Comparison of ENCODE assay signal across 8 cellular contexts in the genomic region with DNA sequence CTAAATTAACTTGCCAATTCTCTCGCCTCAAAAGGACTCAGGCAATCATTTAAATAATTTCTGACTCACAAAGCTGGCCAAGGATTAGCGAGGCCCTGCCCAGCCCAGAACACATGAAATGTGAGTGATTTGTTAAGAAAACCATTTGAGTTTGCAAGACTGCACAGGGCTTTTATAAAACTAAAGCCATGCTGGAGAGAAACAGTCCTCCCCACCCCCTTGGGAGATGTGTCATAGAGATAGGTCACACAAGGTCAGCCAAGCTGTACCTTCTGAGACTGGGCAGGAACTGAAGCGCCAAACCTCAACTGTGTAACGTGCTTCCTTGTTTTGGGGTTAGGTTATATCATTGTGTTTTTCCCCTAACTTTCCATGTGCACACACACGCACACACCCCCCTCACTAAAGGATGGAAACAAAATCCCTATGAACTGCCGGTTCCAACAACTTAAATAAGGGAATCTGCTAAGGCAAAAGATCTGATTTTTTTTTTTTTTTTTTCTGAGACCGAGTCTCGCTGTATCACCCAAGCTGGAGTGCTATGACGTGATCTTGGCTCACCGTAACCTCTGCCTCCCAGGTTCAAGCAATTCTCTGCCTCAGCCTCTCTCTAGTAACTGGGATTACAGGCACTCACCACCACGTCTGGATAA. TPM values are rescaled to one million over a fixed set of nuclear protein-coding genes. Genes with fewer than 3 reads are reported as not detected.
DNase-seq lines count a peak whose midpoint lies in the region; ATAC-seq and TF ChIP-seq lines count a peak whose summit lies in the region.

No MANE protein-coding gene starts in this region.

- H3K4me3 ChIP-seq in fibroblast of the aortic adventitia (ENCODE audit: low read depth, low read length) = peak overlapping the region; percentile 19

- DNase-seq in AG08396 (ENCODE audit: low spot score) (peak; percentile 57), RPMI7951 (ENCODE audit: low read depth) (peak; percentile 92), fibroblast of the aortic adventitia (ENCODE audit: low read depth) (peak; percentile 99), retina (peak; percentile 9), NCI-H2107 (lab: John Stamatoyannopoulos, UW) (no peak), NCI-H2171 (lab: John Stamatoyannopoulos, UW) (no peak)

- no peak for TF ChIP-seq CTCF in fibroblast of the aortic adventitia (IDR thresholded peaks at IDR 0.05; ENCODE audit: insufficient read depth, low read length)

- ATAC-seq in GM19035 (IDR thresholded peaks at IDR 0.05; ENCODE audit: unreplicated experiment) (peak; percentile 99), HG03066 (IDR thresholded peaks at IDR 0.05; ENCODE audit: low read depth, unreplicated experiment) (peak; percentile 99)

RNA-seq across cellular contexts. Expression of a gene that starts 8.1 kb away (rescaled TPM):
- 0.39 TPM in 1 of 2 replicates, not detected in the other for total RNA-seq in RPMI7951 (2014; rRNA removed; shearing (Covaris generic))
- 0.09 TPM in 1 of 2 replicates, not detected in the other for total RNA-seq in fibroblast of the aortic adventitia (ENCODE audit: low replicate concordance)

Comparison
In these comparisons a context has a peak if more than half of its experiments do, and no peak if none do; other contexts are left out.
1. DNase-seq: peak in AG08396 (single experiment), RPMI7951 (single experiment), fibroblast of the aortic adventitia (single experiment) and retina (single experiment); none in NCI-H2107 (single experiment) and NCI-H2171 (single experiment).